ENCODE assay signal across 8 cellular contexts in the genomic region with DNA sequence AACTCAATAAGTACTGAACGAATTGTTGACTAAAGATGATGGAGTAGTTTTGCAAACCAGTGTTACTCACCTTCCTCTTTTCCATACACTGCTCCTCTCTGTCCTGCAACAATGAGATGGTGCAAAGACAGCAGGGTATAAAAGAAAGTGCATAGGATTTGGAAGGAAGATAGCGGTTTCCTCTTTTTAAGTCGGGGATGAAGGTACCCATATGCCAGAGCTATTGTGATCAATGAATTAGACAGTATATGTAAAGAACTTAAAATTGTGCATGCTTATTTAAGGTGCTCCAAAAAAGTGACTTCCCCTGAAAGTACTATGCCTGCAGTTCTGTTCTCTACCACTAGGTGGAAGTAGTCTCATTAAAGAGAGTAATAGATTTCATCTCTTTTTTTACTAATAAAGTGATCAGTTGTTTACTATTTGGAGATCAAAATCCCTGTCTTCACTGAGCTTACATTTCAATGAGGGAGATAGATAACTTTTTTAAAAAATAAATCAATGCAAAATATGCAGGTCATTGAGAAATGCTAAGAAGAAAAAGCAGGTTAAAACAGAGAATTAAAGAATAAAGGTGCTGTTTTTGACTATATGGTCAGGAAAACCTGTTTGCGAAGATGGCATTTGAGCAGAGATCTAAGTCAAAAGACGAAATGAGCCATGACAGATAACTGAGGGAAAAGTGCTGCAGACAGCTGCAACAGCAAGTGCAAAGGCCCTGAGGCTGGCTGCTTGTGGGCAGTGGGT.
DNase-seq lines count a peak whose midpoint lies in the region; ATAC-seq and TF ChIP-seq lines count a peak whose summit lies in the region.

No MANE protein-coding gene starts in this region.

- peak; percentile 80 for TF ChIP-seq CTCF in AG04450 (IDR thresholded peaks at IDR 0.05; ENCODE audit: low read depth, low read length)
- TF ChIP-seq CTCF in GM13977 (IDR thresholded peaks at IDR 0.05; ENCODE audit: extremely low read depth, insufficient read depth, missing control alignments) = peak; percentile 63
- peak; percentile 81 for TF ChIP-seq CTCF in RWPE1 (conservative IDR thresholded peaks at IDR 0.05; ENCODE audit: low read depth)

- no peaks in the 10 kb centered on the region for H3K27me3 ChIP-seq in AG04450 (ENCODE audit: control insufficient read depth, insufficient read depth, low read length)

- H3K9me3 ChIP-seq in AG04450 (ENCODE audit: control insufficient read depth, insufficient read depth, low read length) = no peaks in the 10 kb centered on the region

- DNase-seq in AG04450 (ENCODE audit: low read depth, low spot score) = no peak
- peak; percentile 23 for DNase-seq in GM13977 (ENCODE audit: low spot score)
- DNase-seq in RWPE1 (ENCODE audit: low spot score) = no peak
- peak; percentile 14 for DNase-seq in glomerular visceral epithelial cell (ENCODE audit: extremely low spot score)
- DNase-seq in LoVo (ENCODE audit: low spot score) = no peak

- in situ Hi-C loops in GM13977 (cut with MboI; ENCODE audit: low pct_unique_long_range_greater_than_20kb, low sequenced_read_pairs, unreplicated experiment) = no loop called here

- CTCF ChIA-PET in AG04450 (lab: Charles Lee) = interaction anchor here (0.8 to 3.9 kb wide), 15 partner anchors 8 to 557 kb away, joined by 3 to 22 read pairs (median 4); no protein-coding TSS in a partner anchor
- CTCF ChIA-PET in RWPE1 (lab: Yijun Ruan, JAX) = interaction anchor here (0.6 to 1.5 kb wide), 3 partner anchors 8 to 674 kb away, joined by 3 read pairs; no protein-coding TSS in a partner anchor

- POLR2A ChIA-PET in AG04450 (lab: Yijun Ruan, JAX) (no interaction called here), RWPE1 (lab: Yijun Ruan, JAX; ENCODE audit: low non-redundant PET) (no interaction called here)

- ATAC-seq in GM19328 (IDR thresholded peaks at IDR 0.05; ENCODE audit: unreplicated experiment) = no peak
- no peak for ATAC-seq in GM21576 (IDR thresholded peaks at IDR 0.05; ENCODE audit: unreplicated experiment)
- ATAC-seq in HG03135 (IDR thresholded peaks at IDR 0.05; ENCODE audit: unreplicated experiment) = no peak

- no peak overlapping the region for H3K27ac ChIP-seq in AG04450 (ENCODE audit: low read depth, low read length)
- no peak overlapping the region for H3K27ac ChIP-seq in RWPE1

- H3K4me3 ChIP-seq in AG04450 (ENCODE audit: low read depth, low read length) = no peak overlapping the region

Comparison
In these comparisons a context has a peak if more than half of its experiments do, and no peak if none do; other contexts are left out.
1. DNase-seq: peak in GM13977 (single experiment) and glomerular visceral epithelial cell (single experiment); none in AG04450 (single experiment), RWPE1 (single experiment) and LoVo (single experiment).
2. Peak in every context shown above with its lines, with median percentiles within 50 percentile points of each other: CTCF ChIP-seq.